Comparison of ENCODE assay signal across 8 cellular contexts in the genomic region with DNA sequence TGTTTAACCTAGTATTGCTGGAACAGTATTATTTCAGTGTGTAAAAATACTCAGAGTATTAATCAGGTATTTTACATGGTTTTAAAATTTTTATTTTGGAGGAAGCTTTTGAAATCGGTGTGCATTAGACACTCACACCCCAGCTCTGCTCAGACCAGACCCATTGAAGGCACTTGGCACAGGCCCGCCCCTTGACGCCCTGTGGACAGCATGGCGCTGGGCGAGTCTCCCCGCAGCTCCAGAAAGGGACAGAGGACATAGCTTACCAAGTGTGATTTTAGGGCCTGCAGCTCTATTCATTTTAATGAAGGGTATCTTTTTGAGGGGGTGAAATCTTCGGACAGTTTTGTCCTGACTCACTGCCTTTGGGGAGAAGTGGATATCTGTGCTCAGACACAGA.
"Had no signal": no experiment of that assay in that cellular context is flagged by ENCODE, and none has a peak within 500 bp of the region (broad histone marks: within the 10 kb centered on the region; RNA-seq: fewer than 3 reads in every experiment).

No MANE protein-coding gene starts in this region.

- H3K4me1 Mint-ChIP-seq: IgD-negative memory B cell had no signal

- H3K27me3 Mint-ChIP-seq: IgD-negative memory B cell had no signal

- H3K27ac ChIP-seq: GM23248 had no signal

- H3K27ac Mint-ChIP-seq: HFFc6, IgD-negative memory B cell had no signal

- H3K4me3 ChIP-seq: GM23248, HAP-1 had no signal

- H3K4me1 ChIP-seq: HAP-1 had no signal

- H3K9ac ChIP-seq: GM23248 had no signal

- H3K36me3 Mint-ChIP-seq: IgD-negative memory B cell had no signal

- DNase-seq: GM23248, GOT3, H7, HFFc6 had no signal

- H2AFZ ChIP-seq: GM23248 had no signal

- H3K9me3 ChIP-seq: HAP-1 had no signal

- H3K36me3 ChIP-seq: HAP-1 had no signal

- ATAC-seq: HCT116, HepG2 had no signal

- H3K4me3 Mint-ChIP-seq: HFFc6, IgD-negative memory B cell had no signal
